In the genomic region with DNA sequence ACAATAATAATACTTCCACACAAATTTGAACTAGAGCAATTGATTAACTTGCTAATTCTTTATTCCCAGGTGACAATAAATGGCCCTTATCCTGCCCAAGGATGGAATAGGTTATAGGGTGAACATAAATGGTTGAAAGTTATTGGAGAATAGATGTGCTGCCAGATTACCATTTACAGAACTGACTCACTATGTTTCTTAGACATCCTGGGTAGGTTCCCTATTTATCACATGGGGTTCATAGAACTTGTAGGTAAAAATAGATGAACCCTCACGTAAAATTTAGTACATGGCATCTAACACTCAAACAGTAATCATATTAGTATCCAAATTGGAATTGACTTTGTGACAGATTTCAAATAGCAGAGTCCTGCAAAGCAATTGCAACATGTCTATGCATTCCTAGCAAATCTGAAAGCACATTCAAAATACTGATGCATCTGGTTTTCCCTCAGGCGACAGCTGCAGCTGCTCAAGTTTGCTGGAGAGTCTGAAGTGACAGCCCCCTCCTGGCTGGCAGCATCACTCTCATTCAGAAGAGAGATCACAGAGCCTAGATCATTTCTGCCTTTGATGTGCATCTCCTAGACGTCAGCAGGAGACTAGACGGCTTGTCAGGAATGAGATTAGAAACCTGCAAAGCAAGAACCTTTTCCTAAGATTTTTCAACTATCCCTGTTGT, we compare ENCODE assay signal across 11 cellular contexts.
DNase-seq lines count a peak whose midpoint lies in the region; FAIRE-seq and TF ChIP-seq lines count a peak whose summit lies in the region.
"Had no signal": no experiment of that assay in that cellular context is flagged by ENCODE, and none has a peak within 500 bp of the region (broad histone marks: within the 10 kb centered on the region; RNA-seq: fewer than 3 reads in every experiment).

No MANE protein-coding gene starts in this region.

- no peak overlapping the region for H3K27ac Mint-ChIP-seq in T-helper 2 cell treated with Interferon-gamma antibody and Interleukin-4, amounts not matched to agents 5 μg/mL and 100 μg/mL, for 36 hours

- no TSS peak for BruUV-seq in PC-9 (replicated peaks; lab: Mats Ljungman, UMichigan)

- H4K20me1 ChIP-seq in PC-9 (ENCODE audit: insufficient read depth) = no peaks in the 10 kb centered on the region

- peak overlapping the region; percentile 70 for H3K4me2 ChIP-seq in PC-9

- no peaks in the 10 kb centered on the region for H3K9me3 Mint-ChIP-seq in T-helper 2 cell treated with Interferon-gamma antibody and Interleukin-4, amounts not matched to agents 5 μg/mL and 100 μg/mL, for 36 hours

- no peaks in the 10 kb centered on the region for H3K36me3 ChIP-seq in PC-9 (ENCODE audit: low read depth)
- H3K36me3 ChIP-seq in small intestine (ENCODE audit: control insufficient read depth in 2 of 2, insufficient read depth in 2 of 2, low read length in 2 of 2) = no peaks in the 10 kb centered on the region

- H3K4me3 ChIP-seq in PC-9 (peak overlapping the region; percentile 33; the same call in 1 of the 2 replicates), small intestine (ENCODE audit: low read depth in 1 of 2, low read length in 2 of 2) (no peak overlapping the region)
- H3K4me3 ChIP-seq: testis had no signal

- in situ Hi-C loops in Caki2 (cut with HindIII; ENCODE audit: low pct_unique_long_range_greater_than_20kb, low sequenced_read_pairs) = no loop called here

- POLR2A ChIA-PET in PC-9 (lab: Charles Lee; ENCODE audit: unreplicated experiment) (no interaction called here), RWPE1 (lab: Yijun Ruan, JAX; ENCODE audit: low non-redundant PET) (no interaction called here)

- H3K4me3 Mint-ChIP-seq in T-helper 2 cell treated with Interferon-gamma antibody and Interleukin-4, amounts not matched to agents 5 μg/mL and 100 μg/mL, for 36 hours = no peak overlapping the region

- peaks cover 26% of the 10 kb centered on the region for H3F3A ChIP-seq in PC-9 (ENCODE audit: insufficient read depth, low read depth)

- CTCF ChIA-PET in PC-9 (lab: Charles Lee) (no interaction called here), RWPE1 (lab: Yijun Ruan, JAX) (no interaction called here)

- H3K27me3 ChIP-seq in PC-9 (ENCODE audit: insufficient read depth, low read depth) = no peaks in the 10 kb centered on the region
- H3K27me3 ChIP-seq in small intestine (ENCODE audit: control insufficient read depth in 2 of 2, insufficient read depth in 2 of 2, low read length in 2 of 2) = no peaks in the 10 kb centered on the region
- H3K27me3 ChIP-seq: testis had no signal

- no peaks in the 10 kb centered on the region for H3K9me3 ChIP-seq in PC-9 (ENCODE audit: insufficient read depth, low read depth)
- no peaks in the 10 kb centered on the region for H3K9me3 ChIP-seq in small intestine (ENCODE audit: control insufficient read depth, low read depth)
- H3K9me3 ChIP-seq: testis had no signal

- peaks cover 3% of the 10 kb centered on the region for H3K27me3 Mint-ChIP-seq in T-helper 2 cell treated with Interferon-gamma antibody and Interleukin-4, amounts not matched to agents 5 μg/mL and 100 μg/mL, for 36 hours (ENCODE audit: low read depth)

- TF ChIP-seq CTCF in PC-9 (conservative IDR thresholded peaks at IDR 0.05) = no peak
- TF ChIP-seq CTCF in RWPE1 (conservative IDR thresholded peaks at IDR 0.05; ENCODE audit: low read depth) = no peak

- DNase-seq in Caki2 (ENCODE audit: low read depth) (peak; percentile 13), H4 (ENCODE audit: low spot score) (peak; percentile 9), PC-9 (peak; percentile 29 to 77), iPS-NIHi7 (ENCODE audit: extremely low spot score) (peak; percentile 21), cerebellar cortex (ENCODE audit: low spot score) (no peak), RWPE1 (ENCODE audit: low spot score) (no peak), small intestine (no peak)
- no peak for DNase-seq in T-helper 2 cell treated with Interferon-gamma antibody and Interleukin-4, amounts not matched to agents 5 μg/mL and 100 μg/mL, for 36 hours (ENCODE audit: low spot score)
- DNase-seq: testis had no signal

- WGBS in small intestine, 3 donors = 26 to 54% (median 50%) methylated on average over 4 of the region's 4 CpGs

- H3K4me1 ChIP-seq in PC-9 (replicated peaks; ENCODE audit: insufficient read depth) = peaks cover 37% of the 10 kb centered on the region
- peaks cover 0 to 5% of the 10 kb centered on the region in 2 donors for H3K4me1 ChIP-seq in small intestine (ENCODE audit: control insufficient read depth in 2 of 2, insufficient read depth in 1 of 2, low read depth in 1 of 2, low read length in 1 of 2)
- H3K4me1 ChIP-seq: testis had no signal

- intact Hi-C loops in PC-9 (cut with micrococcal nuclease; ENCODE audit: unreplicated experiment) = loop anchor here (1.0 to 5.0 kb wide), 4 partner anchors 80 to 320 kb away; a partner anchor contains a TSS

- peak overlapping the region; percentile 70 for H3K27ac ChIP-seq in PC-9
- H3K27ac ChIP-seq in RWPE1 = no peak overlapping the region
- no peak overlapping the region for H3K27ac ChIP-seq in small intestine (ENCODE audit: low read depth in 1 of 2, low read length in 1 of 2)
- H3K27ac ChIP-seq: HL-60, testis had no signal

- no peak overlapping the region for H2AFZ ChIP-seq in PC-9

- no peaks in the 10 kb centered on the region for H3K79me2 ChIP-seq in PC-9 (ENCODE audit: low read depth)

- no peaks in the 10 kb centered on the region for H3K9me2 ChIP-seq in PC-9 (ENCODE audit: insufficient read depth)

- no peak for FAIRE-seq in small intestine (lab: Jason Lieb, UNC)
- FAIRE-seq: frontal cortex had no signal

- H3K4me1 Mint-ChIP-seq in T-helper 2 cell treated with Interferon-gamma antibody and Interleukin-4, amounts not matched to agents 5 μg/mL and 100 μg/mL, for 36 hours (ENCODE audit: low read depth) = peaks cover 2% of the 10 kb centered on the region

- no peaks in the 10 kb centered on the region for H3K36me3 Mint-ChIP-seq in T-helper 2 cell treated with Interferon-gamma antibody and Interleukin-4, amounts not matched to agents 5 μg/mL and 100 μg/mL, for 36 hours (ENCODE audit: low read depth)

Comparison
In these comparisons a context has a peak if more than half of its experiments do, and no peak if none do; other contexts are left out.
1. DNase-seq: peak in Caki2 (single experiment), H4 (single experiment), PC-9 (2 of 2) and iPS-NIHi7 (single experiment); none in cerebellar cortex (single experiment), RWPE1 (single experiment), small intestine (single experiment) and T-helper 2 cell treated with Interferon-gamma antibody and Interleukin-4, amounts not matched to agents 5 μg/mL and 100 μg/mL, for 36 hours (single experiment).